Comparison of ENCODE assay signal across 23 cellular contexts in genomic region chr5:153784277-153784676, GRCh38.
"Had no signal": no experiment of that assay in that cellular context is flagged by ENCODE, and none has a peak within 500 bp of the region (broad histone marks: within the 10 kb centered on the region; RNA-seq: fewer than 3 reads in every experiment).

No MANE protein-coding gene starts in this region.

- H3K9me3 Mint-ChIP-seq: activated T-helper 1 cell treated with anti-CD3 and anti-CD28 coated beads, Interleukin-12 subunit alpha, Interleukin-12 subunit beta, Interleukin-2, Interleukin-4 antibody, amounts not matched to agents 30 ng/mL and 10 ng/mL and 1 ng/mL, durations not matched to agents 14 hours and 24 hours and 36 hours; T-helper 2 cell treated with Interferon-gamma antibody and Interleukin-4, amounts not matched to agents 5 μg/mL and 100 μg/mL, for 36 hours had no signal

- H3K36me3 Mint-ChIP-seq: activated naive CD4-positive, alpha-beta T cell treated with anti-CD3 and anti-CD28 coated beads, Interleukin-2, amount 50 U/mL, for 24 hours; natural killer cell had no signal

- H3K36me3 ChIP-seq: colonic mucosa, left lung, right atrium auricular region, thyroid gland, WERI-Rb-1 had no signal

- ATAC-seq: activated CD8-positive, alpha-beta T cell treated with anti-CD3 and anti-CD28 coated beads, Interleukin-2, amount 10 ng/mL, durations not matched to agents 7 days and 5 days; left lung; natural killer cell; stimulated activated naive CD8-positive, alpha-beta T cell treated with anti-CD3 and anti-CD28 coated beads, Interleukin-15, Interleukin-2, amounts not matched to agents 100 U/mL and 50 U/mL, for 24 hours had no signal

- H3K27ac ChIP-seq: colonic mucosa, hepatocyte, left lung, right atrium auricular region, thyroid gland, WERI-Rb-1 had no signal

- H3K4me1 Mint-ChIP-seq: activated naive CD4-positive, alpha-beta T cell treated with anti-CD3 and anti-CD28 coated beads, Interleukin-2, amount 50 U/mL, for 24 hours; natural killer cell had no signal

- H3K4me1 ChIP-seq: colonic mucosa, left lung, right atrium auricular region, thyroid gland had no signal

- DNase-seq: activated CD4-positive, alpha-beta T cell treated with anti-CD3 and anti-CD28 coated beads, Interleukin-2, amount 50 U/mL, for 1 hour; activated CD4-positive, CD25-positive, alpha-beta regulatory T cell treated with anti-CD3 and anti-CD28 coated beads, Interleukin-2, amount 50 U/mL, for 72 hours; activated CD8-positive, alpha-beta T cell treated with anti-CD3 and anti-CD28 coated beads, Interleukin-2, amount 10 ng/mL, durations not matched to agents 7 days and 5 days; activated gamma-delta T cell treated with Interleukin-2 at 50 U/mL for 16 hours; aorta; colonic mucosa; foreskin melanocyte; kidney glomerular epithelial cell; left lung; midbrain; natural killer cell; stimulated activated CD4-positive, alpha-beta T cell treated with anti-CD3 and anti-CD28 coated beads, Interleukin-12 subunit alpha, Interleukin-12 subunit beta, amount 100 ng/mL, for 4 hours; stimulated activated CD4-positive, alpha-beta T cell treated with anti-CD3 and anti-CD28 coated beads, Interleukin-4, amount 100 ng/mL, for 4 hours; stimulated activated naive CD8-positive, alpha-beta T cell treated with anti-CD3 and anti-CD28 coated beads, Interleukin-15, Interleukin-2, amounts not matched to agents 100 U/mL and 50 U/mL, for 24 hours; thyroid gland; WERI-Rb-1 had no signal

- H3K27me3 ChIP-seq: colonic mucosa, hepatocyte, left lung, right atrium auricular region, thyroid gland had no signal

- H3K4me3 ChIP-seq: colonic mucosa, hepatocyte, left lung, lung, right atrium auricular region, thyroid gland had no signal

- H3K27ac Mint-ChIP-seq: activated CD8-positive, alpha-beta T cell treated with anti-CD3 and anti-CD28 coated beads, Interleukin-2, amount 10 ng/mL, durations not matched to agents 7 days and 5 days; activated naive CD4-positive, alpha-beta T cell treated with anti-CD3 and anti-CD28 coated beads, Interleukin-2, amount 50 U/mL, for 24 hours; activated T-helper 1 cell treated with anti-CD3 and anti-CD28 coated beads, Interleukin-12 subunit alpha, Interleukin-12 subunit beta, Interleukin-2, Interleukin-4 antibody, amounts not matched to agents 30 ng/mL and 10 ng/mL and 1 ng/mL, durations not matched to agents 14 hours and 24 hours and 36 hours; natural killer cell; progenitor cell of endocrine pancreas; T-helper 2 cell treated with Interferon-gamma antibody and Interleukin-4, amounts not matched to agents 5 μg/mL and 100 μg/mL, for 36 hours had no signal

- H3K9me3 ChIP-seq: colonic mucosa, left lung, right atrium auricular region, thyroid gland had no signal

- H3K4me3 Mint-ChIP-seq: activated CD8-positive, alpha-beta T cell treated with anti-CD3 and anti-CD28 coated beads, Interleukin-2, amount 10 ng/mL, durations not matched to agents 7 days and 5 days; activated naive CD4-positive, alpha-beta T cell treated with anti-CD3 and anti-CD28 coated beads, Interleukin-2, amount 50 U/mL, for 24 hours; activated T-helper 1 cell treated with anti-CD3 and anti-CD28 coated beads, Interleukin-12 subunit alpha, Interleukin-12 subunit beta, Interleukin-2, Interleukin-4 antibody, amounts not matched to agents 30 ng/mL and 10 ng/mL and 1 ng/mL, durations not matched to agents 14 hours and 24 hours and 36 hours; natural killer cell; T-helper 2 cell treated with Interferon-gamma antibody and Interleukin-4, amounts not matched to agents 5 μg/mL and 100 μg/mL, for 36 hours had no signal
